Comparison of ENCODE assay signal across 1 cellular context in genomic region chr1:234608720-234609527, GRCh38.
TF ChIP-seq lines count a peak whose summit lies in the region.

No MANE protein-coding gene starts in this region.

TF ChIP-seq in GM12878, 131 proteins besides CTCF, POLR2A, EP300 and RAD21 (continued from another document and continues in another):
- peak; percentile 31; the same call in 1 of the 2 replicates for TF ChIP-seq ZNF592 (IDR thresholded peaks at IDR 0.05)
- TF ChIP-seq CREM (IDR thresholded peaks at IDR 0.05; ENCODE audit: low read depth) = peak; percentile 70
- no peak for TF ChIP-seq BCL3 (IDR thresholded peaks at IDR 0.05; ENCODE audit: borderline replicate concordance, insufficient read depth, low read depth, low read length, poor library complexity, severe bottlenecking)
- no peak for TF ChIP-seq NFIC (IDR thresholded peaks at IDR 0.05; ENCODE audit: low read depth, low read length)
- peak; percentile 79 for TF ChIP-seq NKRF (conservative IDR thresholded peaks at IDR 0.05)
- peak; percentile 45; the same call in 1 of the 2 replicates for TF ChIP-seq ZNF217 (IDR thresholded peaks at IDR 0.05)
- TF ChIP-seq EGR1 (IDR thresholded peaks at IDR 0.05; ENCODE audit: borderline replicate concordance in 1 of 2, low read depth in 2 of 2, low read length in 2 of 2) = 0 out of 3 replicates have a peak, but pooled peaks of 1 of the 2 experiments have one; percentile 6
- TF ChIP-seq NR2C2 (IDR thresholded peaks at IDR 0.05; ENCODE audit: borderline replicate concordance, control insufficient read depth, insufficient read length, low read depth) = no peak
- TF ChIP-seq IKZF1 (conservative IDR thresholded peaks at IDR 0.05) = peak; percentile 63
- no peak for TF ChIP-seq MEF2B (IDR thresholded peaks at IDR 0.05; ENCODE audit: partially characterized antibody, poor library complexity, severe bottlenecking)
- TF ChIP-seq POU2F2 (IDR thresholded peaks at IDR 0.05; ENCODE audit: borderline replicate concordance, low read depth, low read length) = peak; percentile 65; the same call in 2 of the 3 replicates
- TF ChIP-seq GATAD2B (conservative IDR thresholded peaks at IDR 0.05; ENCODE audit: low read depth) = peak; percentile 73; the same call in 1 of the 2 replicates
- no peak for TF ChIP-seq ETV6 (conservative IDR thresholded peaks at IDR 0.05 in 1 of 2, IDR thresholded peaks at IDR 0.05 in 1 of 2; ENCODE audit: borderline replicate concordance in 1 of 2, low read depth in 1 of 2)
- no peak for TF ChIP-seq HCFC1 (IDR thresholded peaks at IDR 0.05; ENCODE audit: low read length)
- no peak for TF ChIP-seq KLF5 (IDR thresholded peaks at IDR 0.05; ENCODE audit: partially characterized antibody)
- TF ChIP-seq BHLHE40 (IDR thresholded peaks at IDR 0.05; ENCODE audit: borderline replicate concordance in 1 of 2, low read depth in 2 of 2, low read length in 1 of 2) = peak in 1 of 2 experiments; percentile 60; a peak in 2 of 4 replicates
- peak; percentile 32; the same call in 1 of the 2 replicates for TF ChIP-seq SMARCA5 (IDR thresholded peaks at IDR 0.05)
- TF ChIP-seq BCL11A (IDR thresholded peaks at IDR 0.05; ENCODE audit: low read depth, low read length) = peak; percentile 54; the same call in 1 of the 2 replicates
- 0 out of 2 replicates have a peak, but pooled peaks have one; percentile 38 for TF ChIP-seq ASH2L (IDR thresholded peaks at IDR 0.05; ENCODE audit: borderline replicate concordance, low read depth)
- TF ChIP-seq TAF1 (IDR thresholded peaks at IDR 0.05; ENCODE audit: borderline replicate concordance, low read depth, low read length) = 0 out of 2 replicates have a peak, but pooled peaks have one; percentile 28
- no peak; the same call in 1 of the 2 replicates for TF ChIP-seq ZNF24 (IDR thresholded peaks at IDR 0.05)
- peak; percentile 51; the same call in 1 of the 2 replicates for TF ChIP-seq MXI1 (IDR thresholded peaks at IDR 0.05; ENCODE audit: low read depth, low read length)
- no peak for TF ChIP-seq MEF2A (IDR thresholded peaks at IDR 0.05; ENCODE audit: insufficient read depth, low read depth, low read length)
- peak; percentile 76 for TF ChIP-seq YY1 (IDR thresholded peaks at IDR 0.05; ENCODE audit: low read depth, low read length)
- peak; percentile 58; the same call in 1 of the 2 replicates for TF ChIP-seq PAX5 (IDR thresholded peaks at IDR 0.05; ENCODE audit: borderline replicate concordance, low read depth, low read length)
- no peak for TF ChIP-seq NBN (IDR thresholded peaks at IDR 0.05)
- TF ChIP-seq HSF1 (IDR thresholded peaks at IDR 0.05; ENCODE audit: low read depth, low read length) = no peak
- TF ChIP-seq IRF4 (IDR thresholded peaks at IDR 0.05; ENCODE audit: low read depth, low read length) = no peak
- no peak for TF ChIP-seq RFX5 (IDR thresholded peaks at IDR 0.05; ENCODE audit: low read depth, low read length)
- TF ChIP-seq CHD1 (IDR thresholded peaks at IDR 0.05; ENCODE audit: low read depth, low read length) = 0 out of 2 replicates have a peak, but pooled peaks have one; percentile 73
- TF ChIP-seq HDAC2 (IDR thresholded peaks at IDR 0.05) = no peak
- peak; percentile 53; the same call in 1 of the 2 replicates for TF ChIP-seq NR2F1 (conservative IDR thresholded peaks at IDR 0.05)
- no peak for TF ChIP-seq REST (IDR thresholded peaks at IDR 0.05; ENCODE audit: low read depth, low read length)
- peak; percentile 81 for TF ChIP-seq BACH1 (IDR thresholded peaks at IDR 0.05; ENCODE audit: borderline replicate concordance)
- TF ChIP-seq LARP7 (IDR thresholded peaks at IDR 0.05) = peak; percentile 90
- TF ChIP-seq DPF2 (IDR thresholded peaks at IDR 0.05) = peak; percentile 56
- TF ChIP-seq PML (IDR thresholded peaks at IDR 0.05; ENCODE audit: low read length) = no peak
- TF ChIP-seq ZNF207 (IDR thresholded peaks at IDR 0.05; ENCODE audit: borderline replicate concordance) = peak; percentile 27; the same call in 1 of the 2 replicates
- TF ChIP-seq ZSCAN29 (IDR thresholded peaks at IDR 0.05) = peak; percentile 43
- TF ChIP-seq MYC (IDR thresholded peaks at IDR 0.05; ENCODE audit: insufficient read depth, insufficient read length, insufficient replicate concordance, low read length, severe bottlenecking) = peak; percentile 17
- TF ChIP-seq CHD4 (IDR thresholded peaks at IDR 0.05) = no peak
- TF ChIP-seq BCLAF1 (IDR thresholded peaks at IDR 0.05) = 0 out of 2 replicates have a peak, but pooled peaks have one; percentile 38
- peak; percentile 88 for TF ChIP-seq ZNF687 (IDR thresholded peaks at IDR 0.05)
